In the genomic region with DNA sequence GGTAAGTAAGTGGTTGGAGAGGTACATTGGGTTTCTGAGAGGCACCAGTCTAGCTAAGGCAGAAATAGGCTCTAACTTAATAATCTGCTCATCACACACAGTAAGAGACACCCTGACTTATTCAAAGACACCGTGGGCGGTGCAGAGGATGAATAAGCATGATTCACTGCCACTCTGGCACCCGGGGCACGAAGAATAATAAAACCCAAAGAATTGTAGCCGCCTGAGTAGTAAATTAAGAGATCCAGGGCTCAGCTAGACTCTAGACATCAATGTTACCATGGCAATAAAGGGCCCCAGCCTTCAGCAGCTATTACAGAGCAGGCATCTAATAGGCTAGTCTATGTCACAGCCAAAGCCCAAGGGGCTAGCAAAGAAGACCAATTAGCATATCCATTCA, we compare ENCODE assay signal across 10 cellular contexts. TPM values are rescaled to one million over a fixed set of nuclear protein-coding genes. Genes with fewer than 3 reads are reported as not detected.
A peak's percentile ranks its signal among the peaks of the same experiment; 100 is the strongest.
DNase-seq lines count a peak whose midpoint lies in the region; ATAC-seq and TF ChIP-seq lines count a peak whose summit lies in the region.
"Had no signal": no experiment of that assay in that cellular context is flagged by ENCODE, and none has a peak within 500 bp of the region (broad histone marks: within the 10 kb centered on the region; RNA-seq: fewer than 3 reads in every experiment).

No MANE protein-coding gene starts in this region.

- H3K36me3 Mint-ChIP-seq in activated T-cell treated with anti-CD3 and anti-CD28 coated beads, Interleukin-2, amount 50 U/mL, for 72 hours (ENCODE audit: insufficient read depth in 2 of 2), result no peaks in the 10 kb centered on the region
- no peaks in the 10 kb centered on the region for H3K36me3 Mint-ChIP-seq in nephron progenitor cell (ENCODE audit: low read depth)

- ATAC-seq in HCT116 (peak; percentile 79), HG02798 (IDR thresholded peaks at IDR 0.05; ENCODE audit: poor library complexity, unreplicated experiment) (no peak), heart left ventricle (no peak)
- ATAC-seq in activated T-cell treated with anti-CD3 and anti-CD28 coated beads, Interleukin-2, amount 50 U/mL, for 72 hours (replicated peaks in 1 of 2), result peak; percentile 96

- BruUV-seq in HCT116 (replicated peaks; lab: Mats Ljungman, UMichigan), result no TSS peak

- intact Hi-C loops in HCT116 (cut with micrococcal nuclease), result no loop called here
- intact Hi-C loops in heart left ventricle (cut with DNase I), result no loop called here

- H2BK15ac ChIP-seq in neuronal stem cell (ENCODE audit: low read length), result no peak overlapping the region

- H3K27ac Mint-ChIP-seq in activated T-cell treated with anti-CD3 and anti-CD28 coated beads, Interleukin-2, amount 50 U/mL, for 72 hours, result no peak overlapping the region
- H3K27ac Mint-ChIP-seq in nephron progenitor cell, result peak overlapping the region; percentile 96

- no peak overlapping the region for H2AFZ ChIP-seq in HCT116 (ENCODE audit: low read depth, low read length, poor library complexity, severe bottlenecking)
- no peak overlapping the region for H2AFZ ChIP-seq in neuronal stem cell (ENCODE audit: low read length)

- POLR2A ChIA-PET in HCT116 (lab: Charles Lee), result no interaction called here

- H3K23ac ChIP-seq in neuronal stem cell (ENCODE audit: low read depth, low read length, poor library complexity), result no peak overlapping the region

- H4K8ac ChIP-seq in neuronal stem cell (ENCODE audit: low read depth, low read length), result no peak overlapping the region

- H3K27me3 Mint-ChIP-seq in activated T-cell treated with anti-CD3 and anti-CD28 coated beads, Interleukin-2, amount 50 U/mL, for 72 hours (ENCODE audit: low read depth), result peaks cover 15% of the 10 kb centered on the region
- peaks cover 4% of the 10 kb centered on the region for H3K27me3 Mint-ChIP-seq in nephron progenitor cell (ENCODE audit: low read depth, poor library complexity)

- no peaks in the 10 kb centered on the region for H4K20me1 ChIP-seq in HCT116 (ENCODE audit: insufficient read depth)

- TF ChIP-seq CTCF in HCT116 (IDR thresholded peaks at IDR 0.05 in 2 of 3, conservative IDR thresholded peaks at IDR 0.05 in 1 of 3; ENCODE audit: borderline replicate concordance in 1 of 3, insufficient read depth in 1 of 3, low read depth in 2 of 3, low read length in 2 of 3), result no peak
- TF ChIP-seq CTCF in nephron progenitor cell (IDR thresholded peaks at IDR 0.05), result no peak
- no peak for TF ChIP-seq CTCF in heart left ventricle (IDR thresholded peaks at IDR 0.05)

- no peaks in the 10 kb centered on the region for H3K9me3 ChIP-seq in HCT116 (ENCODE audit: control insufficient read depth in 1 of 2, insufficient read depth in 1 of 2, low read depth in 1 of 2, low read length in 2 of 2)
- no peaks in the 10 kb centered on the region for H3K9me3 ChIP-seq in neuronal stem cell (replicated peaks in 1 of 2; ENCODE audit: control insufficient read depth in 2 of 2, insufficient read depth in 1 of 2, low read depth in 1 of 2, low read length in 2 of 2)
- no peaks in the 10 kb centered on the region for H3K9me3 ChIP-seq in heart left ventricle

- H3K9me3 Mint-ChIP-seq in activated T-cell treated with anti-CD3 and anti-CD28 coated beads, Interleukin-2, amount 50 U/mL, for 72 hours, result no peaks in the 10 kb centered on the region
- H3K9me3 Mint-ChIP-seq in nephron progenitor cell, result peaks cover 12% of the 10 kb centered on the region

- RAD21 ChIA-PET in HCT116 (lab: Charles Lee; ENCODE audit: low non-redundant PET in 1 of 2, low total read pairs in 2 of 2, uncharacterized antibody in 2 of 2, unreplicated experiment in 2 of 2), result no interaction called here

- CTCF ChIA-PET in HCT116 (lab: Charles Lee), result no interaction called here

- TF ChIP-seq RAD21 in HCT116 (IDR thresholded peaks at IDR 0.05; ENCODE audit: low read depth), result no peak

- no peaks in the 10 kb centered on the region for H3K9me2 ChIP-seq in HCT116 (ENCODE audit: insufficient read depth)

- no peak overlapping the region for H3K4ac ChIP-seq in neuronal stem cell (ENCODE audit: low read length)

- H3K4me1 ChIP-seq in HCT116 (ENCODE audit: control insufficient read depth in 1 of 2, insufficient read depth in 2 of 2, low read length in 2 of 2) (peaks cover 0 to 11% of the 10 kb centered on the region in 2 experiments; a peak in 2 of 4 replicates), neuronal stem cell (ENCODE audit: control insufficient read depth in 2 of 2, insufficient read depth in 1 of 2, low read depth in 1 of 2, low read length in 2 of 2) (peaks cover 0 to 16% of the 10 kb centered on the region in 2 donors), heart left ventricle (no peaks in the 10 kb centered on the region)

- H3K79me2 ChIP-seq in HCT116 (ENCODE audit: insufficient read depth, low read length), result no peaks in the 10 kb centered on the region

- H3K4me2 ChIP-seq in HCT116 (ENCODE audit: low read length) (peak overlapping the region; percentile 48), neuronal stem cell (ENCODE audit: insufficient read depth, low read length, poor library complexity, severe bottlenecking) (no peak overlapping the region)

- H3K9ac ChIP-seq in HCT116 (ENCODE audit: low read length), result no peak overlapping the region
- no peak overlapping the region for H3K9ac ChIP-seq in neuronal stem cell (ENCODE audit: low read depth, low read length, poor library complexity)

- TF ChIP-seq POLR2A in HCT116 (IDR thresholded peaks at IDR 0.05; ENCODE audit: borderline replicate concordance, extremely low read depth, insufficient read depth, insufficient read length), result no peak
- no peak for TF ChIP-seq POLR2A in heart left ventricle (IDR thresholded peaks at IDR 0.05)

- H3K4me3 Mint-ChIP-seq in activated T-cell treated with anti-CD3 and anti-CD28 coated beads, Interleukin-2, amount 50 U/mL, for 72 hours, result no peak overlapping the region
- H3K4me3 Mint-ChIP-seq in nephron progenitor cell, result no peak overlapping the region

- H3K27me3 ChIP-seq in HCT116 (ENCODE audit: insufficient read depth, low read length) (no peaks in the 10 kb centered on the region), neuronal stem cell (ENCODE audit: control insufficient read depth in 3 of 3, insufficient read depth in 3 of 3, low read depth in 1 of 3, low read length in 3 of 3) (peaks cover 0 to 10% (median 0%) of the 10 kb centered on the region in 3 experiments), heart left ventricle (peaks cover 0 to 12% (median 0%) of the 10 kb centered on the region in 9 donors)

- WGBS in neuronal stem cell (ENCODE audit: extremely low coverage in 2 of 2, insufficient read length in 2 of 2, insufficient replicate concordance in 1 of 2), 2 donors, result no CpG with 5 or more reads among the region's 5 CpGs
- 59 to 92% (median 79%) methylated on average over 5 of the region's 5 CpGs for WGBS in heart left ventricle, 4 donors

- no peak overlapping the region for H3K18ac ChIP-seq in neuronal stem cell (ENCODE audit: low read length)

- no peak overlapping the region for H2BK12ac ChIP-seq in neuronal stem cell (ENCODE audit: low read length)

- no peak overlapping the region for H2BK5ac ChIP-seq in neuronal stem cell (ENCODE audit: low read length)

- H2BK120ac ChIP-seq in neuronal stem cell (ENCODE audit: low read depth, low read length), result no peak overlapping the region

- peak; percentile 16 for DNase-seq in AG20443 (ENCODE audit: low spot score)
- no peak for DNase-seq in HCT116 (ENCODE audit: low read depth, low spot score)
- peak; percentile 40 to 55 for DNase-seq in activated T-cell treated with anti-CD3 and anti-CD28 coated beads, Interleukin-2, amount 50 U/mL, for 72 hours
- DNase-seq in nephron progenitor cell, result peak; percentile 9
- DNase-seq in neuronal stem cell (ENCODE audit: low spot score), result no peak
- no peak for DNase-seq in hepatic stellate cell (ENCODE audit: low spot score)
- no peak for DNase-seq in heart left ventricle
- DNase-seq: GF-D8, mesendoderm had no signal

- no peak overlapping the region for H4K91ac ChIP-seq in neuronal stem cell (ENCODE audit: low read depth, low read length, poor library complexity)

- H3K36me3 ChIP-seq in HCT116 (ENCODE audit: control insufficient read depth in 1 of 2, insufficient read depth in 2 of 2, low read length in 2 of 2) (no peaks in the 10 kb centered on the region), neuronal stem cell (replicated peaks in 1 of 2; ENCODE audit: control insufficient read depth in 2 of 2, insufficient read depth in 2 of 2, low read length in 2 of 2) (no peaks in the 10 kb centered on the region), heart left ventricle (no peaks in the 10 kb centered on the region)

- H3K4me1 Mint-ChIP-seq in activated T-cell treated with anti-CD3 and anti-CD28 coated beads, Interleukin-2, amount 50 U/mL, for 72 hours (ENCODE audit: low read depth), result peaks cover 10% of the 10 kb centered on the region
- H3K4me1 Mint-ChIP-seq in nephron progenitor cell, result peaks cover 37% of the 10 kb centered on the region

- H3K79me1 ChIP-seq in neuronal stem cell (ENCODE audit: low read depth, low read length), result no peaks in the 10 kb centered on the region

- H3K27ac ChIP-seq in HCT116 (ENCODE audit: low read depth, low read length) (no peak overlapping the region), neuronal stem cell (replicated peaks; ENCODE audit: low read length) (no peak overlapping the region), heart left ventricle (no peak overlapping the region)

- no peak overlapping the region for H3K4me3 ChIP-seq in HCT116 (replicated peaks in 1 of 2; ENCODE audit: low read depth in 1 of 2, low read length in 2 of 2)
- no peak overlapping the region for H3K4me3 ChIP-seq in neuronal stem cell (ENCODE audit: low read length in 2 of 2)
- no peak overlapping the region for H3K4me3 ChIP-seq in heart left ventricle

- H2AK5ac ChIP-seq in neuronal stem cell (ENCODE audit: low read depth, low read length), result no peak overlapping the region

- no peak overlapping the region for H3K14ac ChIP-seq in neuronal stem cell (ENCODE audit: low read length)

TF ChIP-seq in HCT116, 20 proteins besides CTCF, POLR2A, EP300 and RAD21:
- TF ChIP-seq FOSL1 (IDR thresholded peaks at IDR 0.05; ENCODE audit: low read depth) (peak; percentile 63), JUND (IDR thresholded peaks at IDR 0.05) (peak; percentile 18; the same call in 1 of the 2 replicates), EZH2 (IDR thresholded peaks at IDR 0.05) (no peak), EGR1 (IDR thresholded peaks at IDR 0.05; ENCODE audit: low read depth) (peak; percentile 61)

RNA-seq across cellular contexts. Expression of a gene that starts 3.2 kb away (rescaled TPM):
- total RNA-seq in HCT116 (2021; ENCODE audit: unreplicated experiment), result not detected
- not detected in 2 replicates for polyA plus RNA-seq in HCT116 (2012)
- not detected for total RNA-seq in activated T-cell treated with anti-CD3 and anti-CD28 coated beads, Interleukin-2, amount 50 U/mL, for 72 hours
- polyA plus RNA-seq in neuronal stem cell (2013, experiment 1 of 2), result not detected
- not detected for polyA plus RNA-seq in neuronal stem cell (2013, experiment 2 of 2)
- 1 to 10 TPM in 2 of 9 donors, under 1 TPM in 5, not detected in 2; 0.09 to 6.5 (median 0.13) TPM for total RNA-seq in heart left ventricle
- polyA plus RNA-seq in heart left ventricle, result under 1 TPM in 1 of 2 donors, not detected in 1; 0.15 TPM

RNA-seq across cellular contexts. Expression of a gene that starts 47.4 kb away (rescaled TPM):
- total RNA-seq in HCT116 (2021; ENCODE audit: unreplicated experiment) (not detected), heart left ventricle (1 to 10 TPM in 1 of 9 donors, under 1 TPM in 8; 0.07 to 2.4 (median 0.37) TPM)
- polyA plus RNA-seq in HCT116 (2012), result not detected in 2 replicates
- not detected for total RNA-seq in activated T-cell treated with anti-CD3 and anti-CD28 coated beads, Interleukin-2, amount 50 U/mL, for 72 hours
- polyA plus RNA-seq in neuronal stem cell (2013, experiment 1 of 2), result 7.2 TPM
- 7.0 TPM for polyA plus RNA-seq in neuronal stem cell (2013, experiment 2 of 2)
- under 1 TPM; 0.04 to 0.15 TPM for polyA plus RNA-seq in heart left ventricle

Comparison
In these comparisons a context has a peak if more than half of its experiments do, and no peak if none do; other contexts are left out.
1. DNase-seq: peak in AG20443 (single experiment), activated T-cell treated with anti-CD3 and anti-CD28 coated beads, Interleukin-2, amount 50 U/mL, for 72 hours (2 of 2) and nephron progenitor cell (single experiment); none in HCT116 (single experiment), neuronal stem cell (single experiment), hepatic stellate cell (single experiment) and heart left ventricle (0 of 5).
2. ATAC-seq: peak in HCT116 (single experiment) and activated T-cell treated with anti-CD3 and anti-CD28 coated beads, Interleukin-2, amount 50 U/mL, for 72 hours (2 of 2); none in HG02798 (single experiment) and heart left ventricle (0 of 4).